ENCODE assay signal across 8 cellular contexts in genomic region chr11:46125284-46125683, GRCh38.
"Had no signal": no experiment of that assay in that cellular context is flagged by ENCODE, and none has a peak within 500 bp of the region (broad histone marks: within the 10 kb centered on the region; RNA-seq: fewer than 3 reads in every experiment).

No MANE protein-coding gene starts in this region.

- DNase-seq: GM23248, GOT3, H7, KG1 had no signal

- FAIRE-seq: HTR-8/SVneo had no signal

- H3K27me3 Mint-ChIP-seq: IgD-negative memory B cell had no signal

- H3K4me1 ChIP-seq: HAP-1 had no signal

- H3K36me3 Mint-ChIP-seq: IgD-negative memory B cell had no signal

- H3K27ac ChIP-seq: GM23248 had no signal

- H3K9ac ChIP-seq: GM23248 had no signal

- H3K36me3 ChIP-seq: HAP-1 had no signal

- H2AFZ ChIP-seq: GM23248 had no signal

- H3K9me3 Mint-ChIP-seq: IgD-negative memory B cell had no signal

- H3K9me3 ChIP-seq: HAP-1 had no signal

- ATAC-seq: HCT116 had no signal

- H3K4me3 ChIP-seq: GM23248, HAP-1 had no signal
